17 cellular contexts compared by ENCODE assay signal in genomic region chr11:26909429-26910009, GRCh38.
A peak's percentile ranks its signal among the peaks of the same experiment; 100 is the strongest.
DNase-seq lines count a peak whose midpoint lies in the region; ATAC-seq and TF ChIP-seq lines count a peak whose summit lies in the region.
"Had no signal": no experiment of that assay in that cellular context is flagged by ENCODE, and none has a peak within 500 bp of the region (broad histone marks: within the 10 kb centered on the region; RNA-seq: fewer than 3 reads in every experiment).

No MANE protein-coding gene starts in this region.

- no peaks in the 10 kb centered on the region for H3K9me2 ChIP-seq in OCI-LY1 (ENCODE audit: low read depth, low read length)
- no peaks in the 10 kb centered on the region for H3K9me2 ChIP-seq in OCI-LY7 (ENCODE audit: insufficient read depth, low read length)

- H3K79me2 ChIP-seq in OCI-LY1 (ENCODE audit: insufficient read depth, low read length), result no peaks in the 10 kb centered on the region
- no peaks in the 10 kb centered on the region for H3K79me2 ChIP-seq in OCI-LY7 (ENCODE audit: insufficient read depth, low read depth, low read length)

- H2AFZ ChIP-seq in OCI-LY1 (ENCODE audit: low read length) (no peak overlapping the region), OCI-LY7 (ENCODE audit: low read length) (peak overlapping the region; percentile 52; the same call in 1 of the 2 replicates)
- H2AFZ ChIP-seq: GM23338 had no signal

- H3K4me1 Mint-ChIP-seq in effector memory CD8-positive, alpha-beta T cell (ENCODE audit: low read depth in 2 of 2), result no peaks in the 10 kb centered on the region
- H3K4me1 Mint-ChIP-seq: CD4-positive, alpha-beta memory T cell had no signal

- H3K9me3 Mint-ChIP-seq in effector memory CD8-positive, alpha-beta T cell, result peaks cover 12 to 14% of the 10 kb centered on the region in 2 donors
- H3K9me3 Mint-ChIP-seq: GM23338 had no signal

- BruUV-seq in OCI-LY7 (replicated peaks; lab: Mats Ljungman, UMichigan), result no TSS peak

- H3K36me3 ChIP-seq in OCI-LY1 (ENCODE audit: insufficient read depth, low read length) (no peaks in the 10 kb centered on the region), OCI-LY7 (ENCODE audit: insufficient read depth, low read length) (peaks cover 18% of the 10 kb centered on the region), right lobe of liver (no peaks in the 10 kb centered on the region)

- peak; percentile 72 to 80 (median 78) for ATAC-seq in right lobe of liver
- ATAC-seq in sciatic nerve, result peak; percentile 67
- ATAC-seq in GM18517 (IDR thresholded peaks at IDR 0.05; ENCODE audit: unreplicated experiment), result no peak
- no peak for ATAC-seq in effector memory CD8-positive, alpha-beta T cell (replicated peaks)
- ATAC-seq: GM23338, HCT116 had no signal

- peak overlapping the region; percentile 63 for H3K9ac ChIP-seq in OCI-LY1 (ENCODE audit: low read length)

- H3K4me3 ChIP-seq in OCI-LY1 (ENCODE audit: low read depth, low read length, poor library complexity, severe bottlenecking) (no peak overlapping the region), OCI-LY7 (ENCODE audit: low read depth, low read length, poor library complexity, severe bottlenecking) (no peak overlapping the region), right lobe of liver (no peak overlapping the region)
- H3K4me3 ChIP-seq: GM23338 had no signal

- H3K27ac ChIP-seq in OCI-LY1 (ENCODE audit: low read depth, low read length, poor library complexity, severe bottlenecking) (peak overlapping the region; percentile 99), OCI-LY7 (ENCODE audit: low read depth, low read length, poor library complexity, severe bottlenecking) (no peak overlapping the region), right lobe of liver (peak overlapping the region in 2 of 3 donors; percentile 49 to 63)

- H3K4me2 ChIP-seq in OCI-LY1 (ENCODE audit: low read length) (peak overlapping the region; percentile 31), OCI-LY7 (ENCODE audit: low read length) (no peak overlapping the region; the same call in 1 of the 2 replicates)
- H3K4me2 ChIP-seq: GM23338 had no signal

- CTCF ChIA-PET in OCI-LY7 (lab: Charles Lee; ENCODE audit: unreplicated experiment), result no interaction called here

- no peak for TF ChIP-seq CTCF in OCI-LY1 (IDR thresholded peaks at IDR 0.05; ENCODE audit: low read length)
- TF ChIP-seq CTCF in OCI-LY7 (conservative IDR thresholded peaks at IDR 0.05; ENCODE audit: low read length), result no peak
- TF ChIP-seq CTCF in right lobe of liver (IDR thresholded peaks at IDR 0.05), result no peak

- H3F3A ChIP-seq in OCI-LY1 (ENCODE audit: insufficient read depth, low read length), result no peaks in the 10 kb centered on the region

- H4K20me1 ChIP-seq in OCI-LY1 (ENCODE audit: insufficient read depth, low read length) (no peaks in the 10 kb centered on the region), OCI-LY7 (ENCODE audit: insufficient read depth, low read length) (no peaks in the 10 kb centered on the region)

- H3K27me3 ChIP-seq in OCI-LY1 (ENCODE audit: insufficient read depth, low read length) (no peaks in the 10 kb centered on the region), right lobe of liver (no peaks in the 10 kb centered on the region)

- intact Hi-C loops in OCI-LY7 (cut with micrococcal nuclease; ENCODE audit: unreplicated experiment), result loop anchor here (5.0 to 10.0 kb wide), 5 partner anchors 132 to 1198 kb away; partner anchors contain the start of genes KIF18A, LIN7C and METTL15
- intact Hi-C loops in right lobe of liver (cut with DNase I), result no loop called here
- intact Hi-C loops in sciatic nerve (cut with DNase I), result no loop called here

- 24% methylated on average over 4 of the region's 4 CpGs for WGBS in right lobe of liver (ENCODE audit: insufficient coverage, low coverage, low lambda C conversion rate, missing lambda C conversion rate)

- DNase-seq in OCI-LY7 (ENCODE audit: low spot score) (no peak), right lobe of liver (no peak), sciatic nerve (ENCODE audit: low spot score) (no peak), erythroblast (lab: John Stamatoyannopoulos, UW) (no peak), T-helper 1 cell (no peak)
- no peak for DNase-seq in effector memory CD8-positive, alpha-beta T cell
- DNase-seq: C1 segment of cervical spinal cord; Calu3; CD4-positive, alpha-beta memory T cell; COR-L47; DMS53; DND-41; H9 had no signal

- no peak overlapping the region for H3K4me3 Mint-ChIP-seq in effector memory CD8-positive, alpha-beta T cell
- H3K4me3 Mint-ChIP-seq: CD4-positive, alpha-beta memory T cell; GM23338; H9 had no signal

- POLR2A ChIA-PET in OCI-LY7 (lab: Charles Lee), result interaction anchor here (0.7 to 1.4 kb wide), 3 partner anchors 22 to 844 kb away, joined by 3 to 5 read pairs (median 3); no protein-coding TSS in a partner anchor

- TF ChIP-seq POLR2A in right lobe of liver (IDR thresholded peaks at IDR 0.05) (no peak), erythroblast (IDR thresholded peaks at IDR 0.05; ENCODE audit: low read length) (no peak)

- H3K36me3 Mint-ChIP-seq in effector memory CD8-positive, alpha-beta T cell (ENCODE audit: insufficient read depth), result no peaks in the 10 kb centered on the region
- H3K36me3 Mint-ChIP-seq: CD4-positive, alpha-beta memory T cell had no signal

- H3K27ac Mint-ChIP-seq in effector memory CD8-positive, alpha-beta T cell, result no peak overlapping the region
- H3K27ac Mint-ChIP-seq: CD4-positive, alpha-beta memory T cell; GM23338; H9 had no signal

- H3K27me3 Mint-ChIP-seq in effector memory CD8-positive, alpha-beta T cell, result no peaks in the 10 kb centered on the region
- H3K27me3 Mint-ChIP-seq: CD4-positive, alpha-beta memory T cell had no signal

- H3K4me1 ChIP-seq in OCI-LY1 (ENCODE audit: insufficient read depth, low read length, severe bottlenecking), result peaks cover 99% of the 10 kb centered on the region
- H3K4me1 ChIP-seq in OCI-LY7 (ENCODE audit: insufficient read depth, low read length, poor library complexity, severe bottlenecking), result peaks cover 57% of the 10 kb centered on the region
- peaks cover 0 to 21% (median 0%) of the 10 kb centered on the region in 4 donors for H3K4me1 ChIP-seq in right lobe of liver

- no peaks in the 10 kb centered on the region for H3K9me3 ChIP-seq in OCI-LY1 (ENCODE audit: low read length)
- H3K9me3 ChIP-seq in OCI-LY7 (ENCODE audit: low read length), result peaks cover 18% of the 10 kb centered on the region; the same call in 1 of the 2 replicates
- no peaks in the 10 kb centered on the region for H3K9me3 ChIP-seq in right lobe of liver

Comparison
In these comparisons a context has a peak if more than half of its experiments do, and no peak if none do; other contexts are left out.
1. ATAC-seq: peak in right lobe of liver (4 of 4) and sciatic nerve (single experiment); none in GM18517 (single experiment) and effector memory CD8-positive, alpha-beta T cell (single experiment).